ENCODE assay signal across 9 cellular contexts in genomic region chr12:121514184-121514742, GRCh38.
DNase-seq lines count a peak whose midpoint lies in the region; ATAC-seq, FAIRE-seq and TF ChIP-seq lines count a peak whose summit lies in the region.
"Had no signal": no experiment of that assay in that cellular context is flagged by ENCODE, and none has a peak within 500 bp of the region (broad histone marks: within the 10 kb centered on the region; RNA-seq: fewer than 3 reads in every experiment).

No MANE protein-coding gene starts in this region.

- H2AFZ ChIP-seq in GM12878 (ENCODE audit: control insufficient read depth, low read depth, low read length) = peak overlapping the region; percentile 40

- no peak overlapping the region for H3K9ac ChIP-seq in GM12878 (ENCODE audit: control insufficient read depth, insufficient read depth, low read length)

- H3K27ac Mint-ChIP-seq in CD4-positive, alpha-beta T cell = peak overlapping the region; percentile 64

- H3K4me2 ChIP-seq in GM12878 (ENCODE audit: control insufficient read depth, insufficient read depth) = peak overlapping the region; percentile 31

- WGBS in GM12878 (ENCODE audit: insufficient coverage, insufficient replicate concordance, low lambda C conversion rate, missing lambda C conversion rate) = 3% methylated on average over 15 of the region's 16 CpGs

- no peak for TF ChIP-seq CTCF in CD4-positive, alpha-beta T cell (IDR thresholded peaks at IDR 0.05)
- TF ChIP-seq CTCF in GM12878 (IDR thresholded peaks at IDR 0.05 in 2 of 3, conservative IDR thresholded peaks at IDR 0.05 in 1 of 3; ENCODE audit: control insufficient read depth in 2 of 3, extremely low read depth in 1 of 3, insufficient read depth in 1 of 3, low read depth in 3 of 3, low read length in 3 of 3) (peak in 1 of 3 experiments; percentile 16; a peak in 1 of 6 replicates), gastrocnemius medialis (IDR thresholded peaks at IDR 0.05 in 4 of 5, conservative IDR thresholded peaks at IDR 0.05 in 1 of 5) (no peak), coronary artery (IDR thresholded peaks at IDR 0.05) (no peak)

- in situ Hi-C loops in GM12878 (cut with MboI) = no loop called here
- in situ Hi-C loops in gastrocnemius medialis (cut with MboI; ENCODE audit: low sequenced_read_pairs in 4 of 4) = no loop called here

- no peaks in the 10 kb centered on the region for H3K27me3 ChIP-seq in CD4-positive, alpha-beta T cell (ENCODE audit: control insufficient read depth, insufficient read depth, low read length)
- H3K27me3 ChIP-seq in GM12878 (replicated peaks in 1 of 2; ENCODE audit: control insufficient read depth in 2 of 2, insufficient read depth in 2 of 2, low read length in 1 of 2) (no peaks in the 10 kb centered on the region), gastrocnemius medialis (no peaks in the 10 kb centered on the region)

- FAIRE-seq in GM12878 (lab: Jason Lieb, UNC) = peak; percentile 89

- RAD21 ChIA-PET in GM12878 (lab: Charles Lee; ENCODE audit: unreplicated experiment) = interaction anchor here (0.7 to 1.3 kb wide), 8 partner anchors 9 to 112 kb away, joined by 3 to 9 read pairs (median 3); partner anchors contain the start of gene ORAI1

- peak; percentile 34 for ATAC-seq in CD4-positive, alpha-beta T cell (ENCODE audit: poor library complexity)
- peak; percentile 45 for ATAC-seq in GM19324 (IDR thresholded peaks at IDR 0.05; ENCODE audit: low FRiP score, unreplicated experiment)
- peak; percentile 55 for ATAC-seq in HG03066 (IDR thresholded peaks at IDR 0.05; ENCODE audit: low read depth, unreplicated experiment)
- ATAC-seq in GM12878 = peak; percentile 87
- no peak for ATAC-seq in gastrocnemius medialis

- H3K4me3 ChIP-seq in GM12878 = no peak overlapping the region
- no peak overlapping the region for H3K4me3 ChIP-seq in gastrocnemius medialis
- H3K4me3 ChIP-seq in coronary artery = no peak overlapping the region

- H3K27ac ChIP-seq in CD4-positive, alpha-beta T cell (ENCODE audit: low read depth, low read length) = peak overlapping the region; percentile 30
- peak overlapping the region; percentile 36 for H3K27ac ChIP-seq in GM12878 (ENCODE audit: control insufficient read depth, insufficient read depth)
- H3K27ac ChIP-seq in gastrocnemius medialis = no peak overlapping the region
- no peak overlapping the region for H3K27ac ChIP-seq in coronary artery

- TF ChIP-seq POLR2A in GM12878 (IDR thresholded peaks at IDR 0.05; ENCODE audit: low read depth, low read length) = no peak
- TF ChIP-seq POLR2A in gastrocnemius medialis (IDR thresholded peaks at IDR 0.05) = no peak

- CTCF ChIA-PET in CD4-positive, alpha-beta T cell (lab: Charles Lee) = no interaction called here
- CTCF ChIA-PET in GM12878 (lab: Yijun Ruan, JAX) = interaction anchor here (0.6 to 1.6 kb wide), 9 partner anchors 11 to 323 kb away, joined by 3 to 7 read pairs (median 3); no protein-coding TSS in a partner anchor

- H3K79me2 ChIP-seq in GM12878 (ENCODE audit: control insufficient read depth, insufficient read depth, low read length) = peaks cover 11% of the 10 kb centered on the region

- no peak for DNase-seq in CD4-positive, alpha-beta T cell
- DNase-seq in GM12878 (ENCODE audit: low read depth, low spot score) = no peak
- DNase-seq in D341Med (ENCODE audit: low spot score) = no peak
- no peak for DNase-seq in Ammon's horn (ENCODE audit: low spot score)
- no peak for DNase-seq in gastrocnemius medialis
- no peak for DNase-seq in coronary artery (ENCODE audit: low spot score)
- DNase-seq: midbrain had no signal

- no peaks in the 10 kb centered on the region for H3K9me3 Mint-ChIP-seq in CD4-positive, alpha-beta T cell

- no peak; a peak in 1 of 4 replicates for TF ChIP-seq EP300 in GM12878 (IDR thresholded peaks at IDR 0.05; ENCODE audit: borderline replicate concordance in 1 of 2, control insufficient read depth in 1 of 2, low read depth in 2 of 2, low read length in 2 of 2)

- H3K4me1 ChIP-seq in GM12878 (ENCODE audit: control insufficient read depth, insufficient read depth, low read length) (peaks cover 11% of the 10 kb centered on the region), gastrocnemius medialis (no peaks in the 10 kb centered on the region)

- no peak for TF ChIP-seq RAD21 in GM12878 (IDR thresholded peaks at IDR 0.05; ENCODE audit: insufficient read depth, low read depth, low read length)

- no peaks in the 10 kb centered on the region for H4K20me1 ChIP-seq in GM12878 (ENCODE audit: control insufficient read depth, insufficient read depth)

- H3K36me3 Mint-ChIP-seq in CD4-positive, alpha-beta T cell (ENCODE audit: low read depth) = peaks cover 45% of the 10 kb centered on the region

- POLR2A ChIA-PET in CD4-positive, alpha-beta T cell (lab: Charles Lee) = interaction anchor here (0.9 to 1.0 kb wide), 2 partner anchors 16 to 23 kb away, joined by 3 to 5 read pairs; no protein-coding TSS in a partner anchor
- POLR2A ChIA-PET in GM12878 (lab: Charles Lee) = interaction anchor here (0.6 to 1.3 kb wide), 7 partner anchors 16 to 154 kb away, joined by 3 to 5 read pairs (median 4); no protein-coding TSS in a partner anchor

- BruUV-seq in GM12878 (replicated peaks; lab: Mats Ljungman, UMichigan) = no TSS peak

- intact Hi-C loops in CD4-positive, alpha-beta T cell (cut with DNase I, micrococcal nuclease) = no loop called here
- intact Hi-C loops in GM12878 (cut with micrococcal nuclease; ENCODE audit: unreplicated experiment) (no loop called here), gastrocnemius medialis (cut with DNase I; ENCODE audit: low total_unique reads) (no loop called here)

- H3K4me3 Mint-ChIP-seq in CD4-positive, alpha-beta T cell = no peak overlapping the region

- H3K27me3 Mint-ChIP-seq in CD4-positive, alpha-beta T cell = no peaks in the 10 kb centered on the region

- no peaks in the 10 kb centered on the region for H3K9me3 ChIP-seq in CD4-positive, alpha-beta T cell (ENCODE audit: control insufficient read depth, low read length)
- no peaks in the 10 kb centered on the region for H3K9me3 ChIP-seq in GM12878 (replicated peaks; ENCODE audit: control insufficient read depth, insufficient read depth, low read length)
- H3K9me3 ChIP-seq in gastrocnemius medialis = no peaks in the 10 kb centered on the region

- SMC1A ChIA-PET in GM12878 (lab: Charles Lee; ENCODE audit: uncharacterized antibody, unreplicated experiment) = interaction anchor here (0.8 to 1.6 kb wide), 7 partner anchors 15 to 113 kb away, joined by 3 to 11 read pairs (median 4); no protein-coding TSS in a partner anchor

- H3K4me1 Mint-ChIP-seq in CD4-positive, alpha-beta T cell (ENCODE audit: low read depth) = peaks cover 6% of the 10 kb centered on the region

- H3K36me3 ChIP-seq in GM12878 (ENCODE audit: control insufficient read depth in 2 of 2, insufficient read depth in 2 of 2, low read length in 1 of 2) = peaks cover 33 to 34% of the 10 kb centered on the region in 2 experiments
- peaks cover 0 to 13% of the 10 kb centered on the region in 2 donors for H3K36me3 ChIP-seq in gastrocnemius medialis

TF ChIP-seq in GM12878, 131 proteins besides CTCF, POLR2A, EP300 and RAD21 (continues in another document):
- TF ChIP-seq BHLHE40 (IDR thresholded peaks at IDR 0.05; ENCODE audit: borderline replicate concordance in 1 of 2, low read depth in 2 of 2, low read length in 1 of 2) (peak in 1 of 2 experiments; percentile 46; a peak in 1 of 4 replicates), WRNIP1 (IDR thresholded peaks at IDR 0.05; ENCODE audit: borderline replicate concordance, low read depth, low read length) (no peak), SKIL (IDR thresholded peaks at IDR 0.05; ENCODE audit: low read depth, poor library complexity, severe bottlenecking) (peak; percentile 50), ZNF384 (IDR thresholded peaks at IDR 0.05; ENCODE audit: borderline replicate concordance, low read depth, low read length) (0 out of 2 replicates have a peak, but pooled peaks have one; percentile 21), MTA2 (IDR thresholded peaks at IDR 0.05; ENCODE audit: low read depth) (0 out of 2 replicates have a peak, but pooled peaks have one; percentile 48), CBX3 (IDR thresholded peaks at IDR 0.05; ENCODE audit: borderline replicate concordance, low read depth) (no peak), HDGF (IDR thresholded peaks at IDR 0.05) (peak; percentile 96; the same call in 1 of the 2 replicates)

Comparison
In these comparisons a context has a peak if more than half of its experiments do, and no peak if none do; other contexts are left out.
1. ATAC-seq: peak in CD4-positive, alpha-beta T cell (single experiment), GM19324 (single experiment), HG03066 (single experiment) and GM12878 (single experiment); none in gastrocnemius medialis (0 of 2).
2. H3K27ac ChIP-seq: peak in CD4-positive, alpha-beta T cell (single experiment) and GM12878 (single experiment); none in gastrocnemius medialis (0 of 4) and coronary artery (0 of 2).